ENCODE assay signal across 1 cellular context in the genomic region with DNA sequence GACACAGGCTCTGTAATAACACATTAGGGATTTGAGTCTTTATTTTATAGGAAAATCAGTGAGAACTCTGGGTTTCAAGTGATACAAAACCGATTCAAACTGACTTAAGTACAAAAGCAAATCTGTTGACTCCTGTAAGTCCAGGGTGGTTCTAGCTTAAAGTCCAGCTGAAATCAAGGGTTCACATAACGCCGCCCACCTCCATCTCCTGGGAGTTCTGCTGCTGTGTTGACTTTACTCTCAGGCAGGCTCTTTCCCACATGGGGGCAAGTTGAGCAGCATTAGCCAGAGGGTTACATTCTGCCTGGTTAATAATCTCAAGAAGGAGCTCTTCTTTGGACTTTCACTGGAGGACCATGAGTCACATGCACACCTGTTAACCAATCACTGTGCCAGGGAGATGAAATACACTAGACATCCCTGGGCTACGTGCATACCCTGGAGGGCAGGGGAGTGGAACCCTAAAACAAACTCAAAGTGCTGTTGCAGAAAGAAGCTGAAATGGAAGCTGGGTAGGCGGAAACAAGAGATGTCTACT.
TF ChIP-seq lines count a peak whose summit lies in the region.

No MANE protein-coding gene starts in this region.

TF ChIP-seq in HepG2, 621 proteins besides CTCF, POLR2A, EP300 and RAD21 (continued from another document and continues in another):
- TF ChIP-seq POLR2AphosphoS5 (IDR thresholded peaks at IDR 0.05; ENCODE audit: low read depth, low read length) (peak; percentile 78), ZNF563 (CRISPR knock-in tag; IDR thresholded peaks at IDR 0.05) (no peak), ARNT (IDR thresholded peaks at IDR 0.05) (no peak), SOX5 (CRISPR knock-in tag; IDR thresholded peaks at IDR 0.05; ENCODE audit: borderline replicate concordance) (peak; percentile 56), ZNF234 (CRISPR knock-in tag; conservative IDR thresholded peaks at IDR 0.05) (0 out of 2 replicates have a peak, but pooled peaks have one; percentile 38), ZNF160 (CRISPR knock-in tag; IDR thresholded peaks at IDR 0.05) (no peak), SRY (CRISPR knock-in tag; IDR thresholded peaks at IDR 0.05) (no peak), KDM3A (CRISPR knock-in tag; IDR thresholded peaks at IDR 0.05; ENCODE audit: low read depth) (no peak), TCF7 (IDR thresholded peaks at IDR 0.05; ENCODE audit: low read depth) (no peak), SRSF1 (optimal IDR thresholded peaks at IDR 0.05; ENCODE audit: low read depth, low read length) (no peak), DNMT3B (CRISPR knock-in tag; conservative IDR thresholded peaks at IDR 0.05) (no peak), HNF4G (IDR thresholded peaks at IDR 0.05; ENCODE audit: borderline replicate concordance, low read depth, low read length) (no peak), HNF4G (CRISPR knock-in tag; IDR thresholded peaks at IDR 0.05; ENCODE audit: borderline replicate concordance, low read depth) (no peak), MED8 (CRISPR knock-in tag; IDR thresholded peaks at IDR 0.05; ENCODE audit: insufficient replicate concordance) (no peak), NR1H2 (CRISPR knock-in tag; IDR thresholded peaks at IDR 0.05; ENCODE audit: borderline replicate concordance, low read depth) (no peak), RORA (CRISPR knock-in tag; IDR thresholded peaks at IDR 0.05) (no peak), ZNF143 (CRISPR knock-in tag; IDR thresholded peaks at IDR 0.05) (no peak), ZNF598 (CRISPR knock-in tag; IDR thresholded peaks at IDR 0.05; ENCODE audit: borderline replicate concordance) (no peak), SP140L (CRISPR knock-in tag; IDR thresholded peaks at IDR 0.05; ENCODE audit: borderline replicate concordance) (no peak), ZNF782 (CRISPR knock-in tag; IDR thresholded peaks at IDR 0.05; ENCODE audit: borderline replicate concordance) (no peak), ZNF382 (CRISPR knock-in tag; IDR thresholded peaks at IDR 0.05; ENCODE audit: borderline replicate concordance) (no peak), NFKB2 (CRISPR knock-in tag; IDR thresholded peaks at IDR 0.05; ENCODE audit: borderline replicate concordance) (no peak), KMT2A (CRISPR knock-in tag; IDR thresholded peaks at IDR 0.05) (no peak), EED (CRISPR knock-in tag; IDR thresholded peaks at IDR 0.05) (no peak), FLYWCH1 (CRISPR knock-in tag; IDR thresholded peaks at IDR 0.05) (no peak), ZNF230 (CRISPR knock-in tag; IDR thresholded peaks at IDR 0.05) (no peak), CCDC6 (CRISPR knock-in tag; IDR thresholded peaks at IDR 0.05) (no peak), ZNF614 (CRISPR knock-in tag; IDR thresholded peaks at IDR 0.05; ENCODE audit: borderline replicate concordance) (peak; percentile 64; the same call in 1 of the 2 replicates), GZF1 (CRISPR knock-in tag; IDR thresholded peaks at IDR 0.05) (no peak), MLLT10 (CRISPR knock-in tag; IDR thresholded peaks at IDR 0.05) (no peak), ZFP90 (CRISPR knock-in tag; IDR thresholded peaks at IDR 0.05; ENCODE audit: borderline replicate concordance) (0 out of 2 replicates have a peak, but pooled peaks have one; percentile 73), ZNF224 (CRISPR knock-in tag; IDR thresholded peaks at IDR 0.05) (no peak), ZNF460 (CRISPR knock-in tag; IDR thresholded peaks at IDR 0.05; ENCODE audit: borderline replicate concordance) (no peak), ARID2 (CRISPR knock-in tag; IDR thresholded peaks at IDR 0.05; ENCODE audit: borderline replicate concordance) (no peak), FOXJ3 (CRISPR knock-in tag; IDR thresholded peaks at IDR 0.05; ENCODE audit: borderline replicate concordance) (no peak), KDM4B (CRISPR knock-in tag; IDR thresholded peaks at IDR 0.05) (no peak), AKAP8 (CRISPR knock-in tag; IDR thresholded peaks at IDR 0.05) (no peak), ZNF335 (CRISPR knock-in tag; IDR thresholded peaks at IDR 0.05) (no peak), ARNT2 (CRISPR knock-in tag; IDR thresholded peaks at IDR 0.05; ENCODE audit: low read depth) (0 out of 2 replicates have a peak, but pooled peaks have one; percentile 40)
- TF ChIP-seq, protein P1, sequence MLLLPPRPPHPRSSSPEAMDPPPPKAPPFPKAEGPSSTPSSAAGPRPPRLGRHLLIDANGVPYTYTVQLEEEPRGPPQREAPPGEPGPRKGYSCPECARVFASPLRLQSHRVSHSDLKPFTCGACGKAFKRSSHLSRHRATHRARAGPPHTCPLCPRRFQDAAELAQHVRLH (CRISPR knock-in tag; IDR thresholded peaks at IDR 0.05; ENCODE audit: borderline replicate concordance, low read depth) = peak; percentile 68; the same call in 1 of the 2 replicates
- TF ChIP-seq, protein P2, sequence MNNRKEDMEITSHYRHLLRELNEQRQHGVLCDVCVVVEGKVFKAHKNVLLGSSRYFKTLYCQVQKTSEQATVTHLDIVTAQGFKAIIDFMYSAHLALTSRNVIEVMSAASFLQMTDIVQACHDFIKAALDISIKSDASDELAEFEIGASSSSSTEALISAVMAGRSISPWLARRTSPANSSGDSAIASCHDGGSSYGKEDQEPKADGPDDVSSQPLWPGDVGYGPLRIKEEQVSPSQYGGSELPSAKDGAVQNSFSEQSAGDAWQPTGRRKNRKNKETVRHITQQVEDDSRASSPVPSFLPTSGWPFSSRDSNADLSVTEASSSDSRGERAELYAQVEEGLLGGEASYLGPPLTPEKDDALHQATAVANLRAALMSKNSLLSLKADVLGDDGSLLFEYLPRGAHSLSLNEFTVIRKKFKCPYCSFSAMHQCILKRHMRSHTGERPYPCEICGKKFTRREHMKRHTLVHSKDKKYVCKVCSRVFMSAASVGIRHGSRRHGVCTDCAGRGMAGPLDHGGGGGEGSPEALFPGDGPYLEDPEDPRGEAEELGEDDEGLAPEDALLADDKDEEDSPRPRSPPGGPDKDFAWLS (CRISPR knock-in tag; IDR thresholded peaks at IDR 0.05; ENCODE audit: borderline replicate concordance) = no peak
- TF ChIP-seq, protein P3, sequence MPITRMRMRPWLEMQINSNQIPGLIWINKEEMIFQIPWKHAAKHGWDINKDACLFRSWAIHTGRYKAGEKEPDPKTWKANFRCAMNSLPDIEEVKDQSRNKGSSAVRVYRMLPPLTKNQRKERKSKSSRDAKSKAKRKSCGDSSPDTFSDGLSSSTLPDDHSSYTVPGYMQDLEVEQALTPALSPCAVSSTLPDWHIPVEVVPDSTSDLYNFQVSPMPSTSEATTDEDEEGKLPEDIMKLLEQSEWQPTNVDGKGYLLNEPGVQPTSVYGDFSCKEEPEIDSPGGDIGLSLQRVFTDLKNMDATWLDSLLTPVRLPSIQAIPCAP (CRISPR knock-in tag; IDR thresholded peaks at IDR 0.05; ENCODE audit: low read depth) = no peak
- TF ChIP-seq, protein P4, sequence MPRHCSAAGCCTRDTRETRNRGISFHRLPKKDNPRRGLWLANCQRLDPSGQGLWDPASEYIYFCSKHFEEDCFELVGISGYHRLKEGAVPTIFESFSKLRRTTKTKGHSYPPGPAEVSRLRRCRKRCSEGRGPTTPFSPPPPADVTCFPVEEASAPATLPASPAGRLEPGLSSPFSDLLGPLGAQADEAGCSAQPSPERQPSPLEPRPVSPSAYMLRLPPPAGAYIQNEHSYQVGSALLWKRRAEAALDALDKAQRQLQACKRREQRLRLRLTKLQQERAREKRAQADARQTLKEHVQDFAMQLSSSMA (CRISPR knock-in tag; IDR thresholded peaks at IDR 0.05) = no peak
- TF ChIP-seq, protein P5, sequence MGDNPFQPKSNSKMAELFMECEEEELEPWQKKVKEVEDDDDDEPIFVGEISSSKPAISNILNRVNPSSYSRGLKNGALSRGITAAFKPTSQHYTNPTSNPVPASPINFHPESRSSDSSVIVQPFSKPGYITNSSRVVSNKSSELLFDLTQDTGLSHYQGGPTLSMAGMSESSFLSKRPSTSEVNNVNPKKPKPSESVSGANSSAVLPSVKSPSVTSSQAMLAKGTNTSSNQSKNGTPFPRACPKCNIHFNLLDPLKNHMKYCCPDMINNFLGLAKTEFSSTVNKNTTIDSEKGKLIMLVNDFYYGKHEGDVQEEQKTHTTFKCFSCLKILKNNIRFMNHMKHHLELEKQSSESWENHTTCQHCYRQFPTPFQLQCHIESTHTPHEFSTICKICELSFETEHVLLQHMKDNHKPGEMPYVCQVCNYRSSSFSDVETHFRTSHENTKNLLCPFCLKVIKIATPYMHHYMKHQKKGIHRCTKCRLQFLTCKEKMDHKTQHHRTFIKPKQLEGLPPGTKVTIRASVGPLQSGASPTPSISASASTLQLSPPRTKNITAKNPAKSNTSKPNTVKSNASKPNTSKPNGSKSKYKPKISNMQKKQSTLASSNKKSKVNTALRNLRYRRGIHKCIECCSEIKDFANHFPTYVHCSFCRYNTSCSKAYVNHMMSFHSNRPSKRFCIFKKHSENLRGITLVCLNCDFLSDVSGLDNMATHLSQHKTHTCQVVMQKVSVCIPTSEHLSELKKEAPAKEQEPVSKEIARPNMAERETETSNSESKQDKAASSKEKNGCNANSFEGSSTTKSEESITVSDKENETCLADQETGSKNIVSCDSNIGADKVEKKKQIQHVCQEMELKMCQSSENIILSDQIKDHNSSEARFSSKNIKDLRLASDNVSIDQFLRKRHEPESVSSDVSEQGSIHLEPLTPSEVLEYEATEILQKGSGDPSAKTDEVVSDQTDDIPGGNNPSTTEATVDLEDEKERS (CRISPR knock-in tag; IDR thresholded peaks at IDR 0.05) = no peak
- TF ChIP-seq, protein P6, sequence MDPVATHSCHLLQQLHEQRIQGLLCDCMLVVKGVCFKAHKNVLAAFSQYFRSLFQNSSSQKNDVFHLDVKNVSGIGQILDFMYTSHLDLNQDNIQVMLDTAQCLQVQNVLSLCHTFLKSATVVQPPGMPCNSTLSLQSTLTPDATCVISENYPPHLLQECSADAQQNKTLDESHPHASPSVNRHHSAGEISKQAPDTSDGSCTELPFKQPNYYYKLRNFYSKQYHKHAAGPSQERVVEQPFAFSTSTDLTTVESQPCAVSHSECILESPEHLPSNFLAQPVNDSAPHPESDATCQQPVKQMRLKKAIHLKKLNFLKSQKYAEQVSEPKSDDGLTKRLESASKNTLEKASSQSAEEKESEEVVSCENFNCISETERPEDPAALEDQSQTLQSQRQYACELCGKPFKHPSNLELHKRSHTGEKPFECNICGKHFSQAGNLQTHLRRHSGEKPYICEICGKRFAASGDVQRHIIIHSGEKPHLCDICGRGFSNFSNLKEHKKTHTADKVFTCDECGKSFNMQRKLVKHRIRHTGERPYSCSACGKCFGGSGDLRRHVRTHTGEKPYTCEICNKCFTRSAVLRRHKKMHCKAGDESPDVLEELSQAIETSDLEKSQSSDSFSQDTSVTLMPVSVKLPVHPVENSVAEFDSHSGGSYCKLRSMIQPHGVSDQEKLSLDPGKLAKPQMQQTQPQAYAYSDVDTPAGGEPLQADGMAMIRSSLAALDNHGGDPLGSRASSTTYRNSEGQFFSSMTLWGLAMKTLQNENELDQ (CRISPR knock-in tag; IDR thresholded peaks at IDR 0.05; ENCODE audit: borderline replicate concordance) = no peak
- TF ChIP-seq, protein P7, sequence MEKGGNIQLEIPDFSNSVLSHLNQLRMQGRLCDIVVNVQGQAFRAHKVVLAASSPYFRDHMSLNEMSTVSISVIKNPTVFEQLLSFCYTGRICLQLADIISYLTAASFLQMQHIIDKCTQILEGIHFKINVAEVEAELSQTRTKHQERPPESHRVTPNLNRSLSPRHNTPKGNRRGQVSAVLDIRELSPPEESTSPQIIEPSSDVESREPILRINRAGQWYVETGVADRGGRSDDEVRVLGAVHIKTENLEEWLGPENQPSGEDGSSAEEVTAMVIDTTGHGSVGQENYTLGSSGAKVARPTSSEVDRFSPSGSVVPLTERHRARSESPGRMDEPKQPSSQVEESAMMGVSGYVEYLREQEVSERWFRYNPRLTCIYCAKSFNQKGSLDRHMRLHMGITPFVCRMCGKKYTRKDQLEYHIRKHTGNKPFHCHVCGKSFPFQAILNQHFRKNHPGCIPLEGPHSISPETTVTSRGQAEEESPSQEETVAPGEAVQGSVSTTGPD (CRISPR knock-in tag; IDR thresholded peaks at IDR 0.05) = no peak
- TF ChIP-seq, protein P8, sequence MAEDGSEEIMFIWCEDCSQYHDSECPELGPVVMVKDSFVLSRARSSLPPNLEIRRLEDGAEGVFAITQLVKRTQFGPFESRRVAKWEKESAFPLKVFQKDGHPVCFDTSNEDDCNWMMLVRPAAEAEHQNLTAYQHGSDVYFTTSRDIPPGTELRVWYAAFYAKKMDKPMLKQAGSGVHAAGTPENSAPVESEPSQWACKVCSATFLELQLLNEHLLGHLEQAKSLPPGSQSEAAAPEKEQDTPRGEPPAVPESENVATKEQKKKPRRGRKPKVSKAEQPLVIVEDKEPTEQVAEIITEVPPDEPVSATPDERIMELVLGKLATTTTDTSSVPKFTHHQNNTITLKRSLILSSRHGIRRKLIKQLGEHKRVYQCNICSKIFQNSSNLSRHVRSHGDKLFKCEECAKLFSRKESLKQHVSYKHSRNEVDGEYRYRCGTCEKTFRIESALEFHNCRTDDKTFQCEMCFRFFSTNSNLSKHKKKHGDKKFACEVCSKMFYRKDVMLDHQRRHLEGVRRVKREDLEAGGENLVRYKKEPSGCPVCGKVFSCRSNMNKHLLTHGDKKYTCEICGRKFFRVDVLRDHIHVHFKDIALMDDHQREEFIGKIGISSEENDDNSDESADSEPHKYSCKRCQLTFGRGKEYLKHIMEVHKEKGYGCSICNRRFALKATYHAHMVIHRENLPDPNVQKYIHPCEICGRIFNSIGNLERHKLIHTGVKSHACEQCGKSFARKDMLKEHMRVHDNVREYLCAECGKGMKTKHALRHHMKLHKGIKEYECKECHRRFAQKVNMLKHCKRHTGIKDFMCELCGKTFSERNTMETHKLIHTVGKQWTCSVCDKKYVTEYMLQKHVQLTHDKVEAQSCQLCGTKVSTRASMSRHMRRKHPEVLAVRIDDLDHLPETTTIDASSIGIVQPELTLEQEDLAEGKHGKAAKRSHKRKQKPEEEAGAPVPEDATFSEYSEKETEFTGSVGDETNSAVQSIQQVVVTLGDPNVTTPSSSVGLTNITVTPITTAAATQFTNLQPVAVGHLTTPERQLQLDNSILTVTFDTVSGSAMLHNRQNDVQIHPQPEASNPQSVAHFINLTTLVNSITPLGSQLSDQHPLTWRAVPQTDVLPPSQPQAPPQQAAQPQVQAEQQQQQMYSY (CRISPR knock-in tag; IDR thresholded peaks at IDR 0.05) = no peak
- TF ChIP-seq, protein P9, sequence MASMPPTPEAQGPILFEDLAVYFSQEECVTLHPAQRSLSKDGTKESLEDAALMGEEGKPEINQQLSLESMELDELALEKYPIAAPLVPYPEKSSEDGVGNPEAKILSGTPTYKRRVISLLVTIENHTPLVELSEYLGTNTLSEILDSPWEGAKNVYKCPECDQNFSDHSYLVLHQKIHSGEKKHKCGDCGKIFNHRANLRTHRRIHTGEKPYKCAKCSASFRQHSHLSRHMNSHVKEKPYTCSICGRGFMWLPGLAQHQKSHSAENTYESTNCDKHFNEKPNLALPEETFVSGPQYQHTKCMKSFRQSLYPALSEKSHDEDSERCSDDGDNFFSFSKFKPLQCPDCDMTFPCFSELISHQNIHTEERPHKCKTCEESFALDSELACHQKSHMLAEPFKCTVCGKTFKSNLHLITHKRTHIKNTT (CRISPR knock-in tag; IDR thresholded peaks at IDR 0.05) = no peak
